21 cellular contexts compared by ENCODE assay signal in genomic region chr16:61576476-61576875, GRCh38.
"Had no signal": no experiment of that assay in that cellular context is flagged by ENCODE, and none has a peak within 500 bp of the region (broad histone marks: within the 10 kb centered on the region; RNA-seq: fewer than 3 reads in every experiment).

No MANE protein-coding gene starts in this region.

- H3K4me3 ChIP-seq: K562 had no signal

- H3K27ac ChIP-seq: KMS-11 had no signal

- H3K4me1 Mint-ChIP-seq: IgD-negative memory B cell had no signal

- H3K4me3 Mint-ChIP-seq: IgD-negative memory B cell had no signal

- H3K27me3 Mint-ChIP-seq: IgD-negative memory B cell had no signal

- H3K9me3 ChIP-seq: SK-N-SH had no signal

- H3K36me3 Mint-ChIP-seq: IgD-negative memory B cell had no signal

- DNase-seq: Kasumi-1, MM.1S, NCI-H1092 treated with DMSO at 0.1 percent for 48 hours, NCI-H1436, NCI-H187, NCI-H2029, NCI-H2081 treated with DMSO at 0.1 percent for 48 hours, NCI-H2171, NCI-H226, NCI-H446, NCI-H510A, NCI-H524 treated with DMSO at 0.1 percent for 48 hours, NCI-H69, NCI-H774, RPMI8226, SHP77, SK-N-SH had no signal

- ATAC-seq: K562 had no signal

- H3K27ac Mint-ChIP-seq: IgD-negative memory B cell had no signal

- H3K9ac ChIP-seq: KMS-11, SK-N-SH had no signal

- H3K4me2 ChIP-seq: KMS-11, SK-N-SH had no signal

- FAIRE-seq: K562, RCC 7860 had no signal
